Comparison of ENCODE assay signal across 16 cellular contexts in genomic region chr2:8984855-8985254, GRCh38. TPM values are rescaled to one million over a fixed set of nuclear protein-coding genes. Genes with fewer than 3 reads are reported as not detected.
DNase-seq lines count a peak whose midpoint lies in the region; ATAC-seq and TF ChIP-seq lines count a peak whose summit lies in the region.
"Had no signal": no experiment of that assay in that cellular context is flagged by ENCODE, and none has a peak within 500 bp of the region (broad histone marks: within the 10 kb centered on the region; RNA-seq: fewer than 3 reads in every experiment).

No MANE protein-coding gene starts in this region.

- no peak overlapping the region for H3K4me3 ChIP-seq in neutrophil (ENCODE audit: low read depth in 1 of 2, low read length in 1 of 2)
- no peak overlapping the region for H3K4me3 ChIP-seq in mesendoderm (ENCODE audit: low read length)
- no peak overlapping the region for H3K4me3 ChIP-seq in lower lobe of right lung

- H3K4ac ChIP-seq in mesendoderm (ENCODE audit: low read depth, low read length): no peak overlapping the region

- H3K4me1 ChIP-seq in neutrophil (ENCODE audit: control insufficient read depth in 1 of 2, insufficient read depth in 1 of 2, low read depth in 1 of 2, low read length in 1 of 2) (peaks cover 85 to 94% of the 10 kb centered on the region in 2 experiments), mesendoderm (ENCODE audit: control insufficient read depth, low read depth, low read length) (peaks cover 7% of the 10 kb centered on the region), lower lobe of right lung (peaks cover 4% of the 10 kb centered on the region)

- H3K36me3 ChIP-seq in neutrophil: no peaks in the 10 kb centered on the region
- H3K36me3 ChIP-seq in mesendoderm (ENCODE audit: control insufficient read depth, insufficient read depth, low read length): no peaks in the 10 kb centered on the region
- no peaks in the 10 kb centered on the region for H3K36me3 ChIP-seq in lower lobe of right lung

- no CpG with 5 or more reads among the region's 4 CpGs for WGBS in mesendoderm (ENCODE audit: extremely low coverage, insufficient coverage, low lambda C conversion rate)

- H3K23ac ChIP-seq in mesendoderm (ENCODE audit: low read length): no peak overlapping the region

- H4K8ac ChIP-seq in mesendoderm (ENCODE audit: low read depth, low read length): no peak overlapping the region

- no peak overlapping the region for H3K4me2 ChIP-seq in mesendoderm (ENCODE audit: low read length)

- peaks cover 51% of the 10 kb centered on the region for H3K79me2 ChIP-seq in mesendoderm (ENCODE audit: control insufficient read depth, insufficient read depth, low read length)

- TF ChIP-seq CTCF in chondrocyte (IDR thresholded peaks at IDR 0.05) (no peak), neutrophil (IDR thresholded peaks at IDR 0.05) (no peak), lower lobe of right lung (IDR thresholded peaks at IDR 0.05) (no peak)

- no peak overlapping the region for H3K18ac ChIP-seq in mesendoderm (ENCODE audit: low read length)

- ATAC-seq in GM18907 (IDR thresholded peaks at IDR 0.05; ENCODE audit: unreplicated experiment): peak; percentile 37
- ATAC-seq in HG03521 (IDR thresholded peaks at IDR 0.05; ENCODE audit: unreplicated experiment): peak; percentile 45
- no peak for ATAC-seq in lower lobe of right lung

- no peak for DNase-seq in chondrocyte (ENCODE audit: low spot score)
- no peak for DNase-seq in NCI-H187 (lab: John Stamatoyannopoulos, UW)
- no peak for DNase-seq in mesendoderm
- DNase-seq in lower lobe of right lung: no peak
- DNase-seq: activated CD4-positive, alpha-beta T cell treated with anti-CD3 and anti-CD28 coated beads for 1 hour; central memory CD4-positive, alpha-beta T cell; DMS79 treated with DMSO at 0.1 percent for 48 hours; hippocampal formation; NCI-H1105 treated with DMSO at 0.1 percent for 48 hours; NCI-H345 had no signal

- intact Hi-C loops in lower lobe of right lung (cut with DNase I): no loop called here

- H3K27me3 Mint-ChIP-seq in chondrocyte (ENCODE audit: low read depth): no peaks in the 10 kb centered on the region
- H3K27me3 Mint-ChIP-seq: activated naive CD4-positive, alpha-beta T cell treated with anti-CD3 and anti-CD28 coated beads, Interleukin-2, amount 50 U/mL, for 24 hours had no signal

- H3K79me1 ChIP-seq in mesendoderm (ENCODE audit: low read length): peaks cover 28% of the 10 kb centered on the region

- no peak overlapping the region for H2BK120ac ChIP-seq in mesendoderm (ENCODE audit: low read depth, low read length)

- no peak overlapping the region for H2AK5ac ChIP-seq in mesendoderm (ENCODE audit: low read length)

- H3K56ac ChIP-seq in mesendoderm (ENCODE audit: low read length): no peak overlapping the region

- H3K27me3 ChIP-seq in neutrophil (no peaks in the 10 kb centered on the region), mesendoderm (ENCODE audit: insufficient read depth, low read length, poor library complexity) (no peaks in the 10 kb centered on the region), lower lobe of right lung (ENCODE audit: low read depth) (no peaks in the 10 kb centered on the region)

- H3K9me3 ChIP-seq in neutrophil (no peaks in the 10 kb centered on the region), lower lobe of right lung (no peaks in the 10 kb centered on the region)

- H3K27ac ChIP-seq in neutrophil (peak overlapping the region; percentile 61), mesendoderm (ENCODE audit: low read depth, low read length) (no peak overlapping the region), lower lobe of right lung (no peak overlapping the region)
- H3K27ac ChIP-seq: C4-2B had no signal

- H4K5ac ChIP-seq in mesendoderm (ENCODE audit: low read length): no peak overlapping the region

- peaks cover 45% of the 10 kb centered on the region for H3K4me1 Mint-ChIP-seq in chondrocyte (ENCODE audit: low read depth)
- H3K4me1 Mint-ChIP-seq: activated naive CD4-positive, alpha-beta T cell treated with anti-CD3 and anti-CD28 coated beads, Interleukin-2, amount 50 U/mL, for 24 hours had no signal

- H3K36me3 Mint-ChIP-seq in chondrocyte (ENCODE audit: low read depth): no peaks in the 10 kb centered on the region
- H3K36me3 Mint-ChIP-seq: activated naive CD4-positive, alpha-beta T cell treated with anti-CD3 and anti-CD28 coated beads, Interleukin-2, amount 50 U/mL, for 24 hours had no signal

- H3K4me3 Mint-ChIP-seq in chondrocyte (ENCODE audit: unreplicated experiment): no peak overlapping the region
- H3K4me3 Mint-ChIP-seq: activated naive CD4-positive, alpha-beta T cell treated with anti-CD3 and anti-CD28 coated beads, Interleukin-2, amount 50 U/mL, for 24 hours; IgD-negative memory B cell had no signal

- H3K9ac ChIP-seq in mesendoderm (ENCODE audit: low read length): no peak overlapping the region

- H3K9me3 Mint-ChIP-seq in chondrocyte (ENCODE audit: low read depth): no peaks in the 10 kb centered on the region
- H3K9me3 Mint-ChIP-seq: activated naive CD4-positive, alpha-beta T cell treated with anti-CD3 and anti-CD28 coated beads, Interleukin-2, amount 50 U/mL, for 24 hours; IgD-negative memory B cell had no signal

- H3K27ac Mint-ChIP-seq in chondrocyte (ENCODE audit: unreplicated experiment): peak overlapping the region; percentile 78
- H3K27ac Mint-ChIP-seq: activated naive CD4-positive, alpha-beta T cell treated with anti-CD3 and anti-CD28 coated beads, Interleukin-2, amount 50 U/mL, for 24 hours; IgD-negative memory B cell had no signal

- no peak overlapping the region for H2BK15ac ChIP-seq in mesendoderm (replicated peaks; ENCODE audit: low read depth)

- no peak overlapping the region for H2BK5ac ChIP-seq in mesendoderm (ENCODE audit: low read length)

RNA-seq across cellular contexts. Expression of gene MBOAT2, which starts 18.6 kb away (rescaled TPM):
- total RNA-seq in chondrocyte: 34.4 to 40.2 TPM (median 35.6 TPM) in 3 replicates
- polyA plus RNA-seq in mesendoderm (2013, experiment 1 of 2): 11.0 TPM
- 11.2 TPM for polyA plus RNA-seq in mesendoderm (2013, experiment 2 of 2)
- 36.5 TPM for total RNA-seq in lower lobe of right lung
- polyA plus RNA-seq: IgD-negative memory B cell had no signal

Comparison
In these comparisons a context has a peak if more than half of its experiments do, and no peak if none do; other contexts are left out.
1. ATAC-seq: peak in GM18907 (single experiment) and HG03521 (single experiment); none in lower lobe of right lung (0 of 2).